In the genomic region with DNA sequence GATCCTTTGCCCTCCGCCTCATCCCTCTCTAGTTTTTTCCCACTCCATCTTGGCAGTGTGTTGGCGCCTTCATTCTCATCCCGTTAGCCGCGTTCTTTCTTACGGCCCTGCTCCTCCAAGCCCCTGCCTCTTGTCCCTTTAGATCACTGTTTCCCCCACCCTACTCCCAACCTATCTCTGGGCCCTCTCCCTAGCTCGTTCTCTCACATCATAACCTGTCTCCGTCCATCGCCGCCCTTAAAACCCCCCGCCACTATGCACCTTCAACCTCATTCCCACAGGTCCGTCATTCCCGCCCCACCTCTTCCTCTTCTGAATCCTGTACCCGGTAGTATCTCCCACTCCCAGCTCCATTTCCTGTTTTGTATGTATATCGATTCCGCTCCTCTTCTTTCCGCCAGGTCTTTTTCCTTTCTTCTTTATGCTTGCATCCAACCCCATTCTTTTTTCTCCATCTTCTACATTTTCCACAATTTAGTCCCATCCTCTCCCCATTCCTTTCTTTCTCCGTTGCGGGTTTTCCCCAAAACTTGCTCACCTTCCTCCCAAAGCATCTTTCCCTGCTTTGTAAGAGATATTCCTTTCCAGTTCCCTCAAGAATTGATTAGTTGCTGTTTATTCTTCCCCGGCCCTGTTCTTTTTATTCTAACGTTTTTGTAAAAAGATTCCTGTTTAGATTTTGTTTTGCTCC, we compare ENCODE assay signal across 1 cellular context.
TF ChIP-seq lines count a peak whose summit lies in the region.

No MANE protein-coding gene starts in this region.

TF ChIP-seq in HepG2, 621 proteins besides CTCF, POLR2A, EP300 and RAD21 (continued from another document and continues in another):
- TF ChIP-seq RERE (CRISPR knock-in tag; IDR thresholded peaks at IDR 0.05; ENCODE audit: low read depth) (no peak), ZFX (CRISPR knock-in tag; IDR thresholded peaks at IDR 0.05; ENCODE audit: low read depth) (no peak), ZNF432 (CRISPR knock-in tag; IDR thresholded peaks at IDR 0.05; ENCODE audit: borderline replicate concordance) (no peak), ZNF263 (CRISPR knock-in tag; IDR thresholded peaks at IDR 0.05) (peak; percentile 44), ZNF773 (CRISPR knock-in tag; IDR thresholded peaks at IDR 0.05; ENCODE audit: borderline replicate concordance) (no peak), PPARG (CRISPR knock-in tag; conservative IDR thresholded peaks at IDR 0.05) (no peak), KIAA2018 (CRISPR knock-in tag; IDR thresholded peaks at IDR 0.05; ENCODE audit: borderline replicate concordance) (no peak), ZSCAN20 (CRISPR knock-in tag; IDR thresholded peaks at IDR 0.05; ENCODE audit: borderline replicate concordance) (no peak), TAF15 (IDR thresholded peaks at IDR 0.05; ENCODE audit: low read depth, low read length, poor library complexity, severe bottlenecking) (no peak), ZNF335 (CRISPR knock-in tag; IDR thresholded peaks at IDR 0.05) (no peak), AGO1 (IDR thresholded peaks at IDR 0.05; ENCODE audit: low read depth, low read length, poor library complexity, severe bottlenecking) (no peak), SMYD3 (CRISPR knock-in tag; IDR thresholded peaks at IDR 0.05) (no peak), BCLAF1 (IDR thresholded peaks at IDR 0.05) (no peak), NFIC (IDR thresholded peaks at IDR 0.05; ENCODE audit: low read length) (no peak), HNF1B (CRISPR knock-in tag; IDR thresholded peaks at IDR 0.05) (no peak), ZNF839 (CRISPR knock-in tag; IDR thresholded peaks at IDR 0.05; ENCODE audit: borderline replicate concordance) (no peak), RFX1 (IDR thresholded peaks at IDR 0.05) (no peak), NCOA2 (CRISPR knock-in tag; IDR thresholded peaks at IDR 0.05) (no peak), ZNF296 (CRISPR knock-in tag; conservative IDR thresholded peaks at IDR 0.05) (no peak), ZNF160 (CRISPR knock-in tag; IDR thresholded peaks at IDR 0.05) (no peak), SMARCC2 (IDR thresholded peaks at IDR 0.05) (no peak), ZNF644 (CRISPR knock-in tag; IDR thresholded peaks at IDR 0.05; ENCODE audit: low read depth) (no peak), YY1 (IDR thresholded peaks at IDR 0.05; ENCODE audit: insufficient read depth, insufficient replicate concordance, low read depth, low read length) (no peak), FIP1L1 (IDR thresholded peaks at IDR 0.05; ENCODE audit: borderline replicate concordance, insufficient read depth, low read depth, low read length) (no peak), MIER2 (CRISPR knock-in tag; IDR thresholded peaks at IDR 0.05) (no peak), MIER3 (CRISPR knock-in tag; IDR thresholded peaks at IDR 0.05; ENCODE audit: borderline replicate concordance) (no peak), MAZ (IDR thresholded peaks at IDR 0.05; ENCODE audit: borderline replicate concordance, low read depth, low read length) (no peak), MAZ (CRISPR knock-in tag; IDR thresholded peaks at IDR 0.05; ENCODE audit: low read depth) (no peak), KDM3A (CRISPR knock-in tag; IDR thresholded peaks at IDR 0.05; ENCODE audit: low read depth) (no peak), DNMT3B (CRISPR knock-in tag; conservative IDR thresholded peaks at IDR 0.05) (no peak), POGZ (CRISPR knock-in tag; IDR thresholded peaks at IDR 0.05) (0 out of 2 replicates have a peak, but pooled peaks have one; percentile 37), ZNF251 (CRISPR knock-in tag; IDR thresholded peaks at IDR 0.05) (no peak), MZF1 (CRISPR knock-in tag; IDR thresholded peaks at IDR 0.05; ENCODE audit: borderline replicate concordance) (no peak), SNRNP70 (IDR thresholded peaks at IDR 0.05; ENCODE audit: low read depth, low read length) (no peak), GABPA (IDR thresholded peaks at IDR 0.05; ENCODE audit: low read depth, low read length) (peak; percentile 61), GABPA (CRISPR knock-in tag; IDR thresholded peaks at IDR 0.05; ENCODE audit: low read depth) (peak; percentile 91), TAF1 (CRISPR knock-in tag; IDR thresholded peaks at IDR 0.05) (no peak), MLX (CRISPR knock-in tag; IDR thresholded peaks at IDR 0.05) (no peak), CAMTA2 (CRISPR knock-in tag; IDR thresholded peaks at IDR 0.05; ENCODE audit: borderline replicate concordance) (no peak)
- TF ChIP-seq, protein P1, sequence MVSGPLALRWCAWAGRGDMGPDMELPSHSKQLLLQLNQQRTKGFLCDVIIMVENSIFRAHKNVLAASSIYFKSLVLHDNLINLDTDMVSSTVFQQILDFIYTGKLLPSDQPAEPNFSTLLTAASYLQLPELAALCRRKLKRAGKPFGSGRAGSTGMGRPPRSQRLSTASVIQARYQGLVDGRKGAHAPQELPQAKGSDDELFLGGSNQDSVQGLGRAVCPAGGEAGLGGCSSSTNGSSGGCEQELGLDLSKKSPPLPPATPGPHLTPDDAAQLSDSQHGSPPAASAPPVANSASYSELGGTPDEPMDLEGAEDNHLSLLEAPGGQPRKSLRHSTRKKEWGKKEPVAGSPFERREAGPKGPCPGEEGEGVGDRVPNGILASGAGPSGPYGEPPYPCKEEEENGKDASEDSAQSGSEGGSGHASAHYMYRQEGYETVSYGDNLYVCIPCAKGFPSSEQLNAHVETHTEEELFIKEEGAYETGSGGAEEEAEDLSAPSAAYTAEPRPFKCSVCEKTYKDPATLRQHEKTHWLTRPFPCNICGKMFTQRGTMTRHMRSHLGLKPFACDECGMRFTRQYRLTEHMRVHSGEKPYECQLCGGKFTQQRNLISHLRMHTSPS (CRISPR knock-in tag; IDR thresholded peaks at IDR 0.05; ENCODE audit: low read depth) = no peak
